20 cellular contexts compared by ENCODE assay signal in the genomic region with DNA sequence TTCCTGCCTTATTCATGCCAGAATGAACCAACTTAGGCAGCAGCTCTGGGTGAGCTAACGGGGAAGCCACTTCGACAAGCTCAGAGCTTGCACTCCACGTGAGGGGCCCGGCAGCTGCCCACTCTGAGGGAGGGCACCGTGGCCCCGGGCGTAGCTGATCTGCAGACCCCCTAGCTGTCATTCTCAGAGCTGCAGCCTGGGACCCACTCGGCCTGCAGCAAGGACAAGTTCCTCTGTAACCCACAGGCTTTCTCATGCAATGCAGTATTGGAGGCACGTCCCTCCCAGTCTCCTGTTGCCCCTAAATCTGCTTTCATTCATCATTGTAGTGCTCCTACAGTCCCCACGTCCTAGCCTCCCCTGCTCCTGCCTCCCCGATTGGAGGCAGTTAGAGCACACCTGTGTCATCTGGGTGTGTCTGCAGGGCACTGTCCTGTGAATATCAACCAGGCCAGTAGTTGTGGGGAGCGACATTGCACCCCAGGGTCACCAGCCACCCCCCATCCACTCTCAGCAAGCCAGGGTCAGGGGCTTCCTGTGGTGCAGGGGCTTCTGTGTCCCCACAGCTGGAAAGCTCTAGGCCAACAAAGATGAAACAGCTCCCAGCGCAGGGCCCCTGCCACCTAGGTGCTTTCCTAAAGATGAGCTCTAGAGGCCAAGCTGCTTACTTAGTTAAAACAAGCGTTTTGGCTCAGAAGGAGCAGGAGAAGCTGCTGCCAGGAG.
A peak's percentile ranks its signal among the peaks of the same experiment; 100 is the strongest.
DNase-seq lines count a peak whose midpoint lies in the region; ATAC-seq and TF ChIP-seq lines count a peak whose summit lies in the region.
"Had no signal": no experiment of that assay in that cellular context is flagged by ENCODE, and none has a peak within 500 bp of the region (broad histone marks: within the 10 kb centered on the region; RNA-seq: fewer than 3 reads in every experiment).

No MANE protein-coding gene starts in this region.

- peak; percentile 22 for ATAC-seq in stimulated activated effector memory CD8-positive, alpha-beta T cell treated with anti-CD3 and anti-CD28 coated beads, Interleukin-12 subunit alpha, Interleukin-12 subunit beta, amount 100 ng/mL, for 72 hours
- no peak for ATAC-seq in GM18870 (IDR thresholded peaks at IDR 0.05; ENCODE audit: unreplicated experiment)
- no peak for ATAC-seq in stimulated activated memory B cell treated with anti-CD40 and anti-IgM and Interleukin-4, amounts not matched to agents 10 μg/mL and 1 μg/mL and 100 μg/mL, for 72 hours
- ATAC-seq: PC-3 had no signal

- peak; percentile 10 for DNase-seq in NCI-H82 (lab: John Stamatoyannopoulos, UW)
- no peak for DNase-seq in NCI-H82 treated with DMSO at 0.1 percent for 48 hours (lab: John Stamatoyannopoulos, UW; ENCODE audit: unreplicated experiment)
- DNase-seq in NAMALWA (ENCODE audit: low spot score), result peak; percentile 13
- DNase-seq in glutamatergic neuron, result no peak
- DNase-seq in stimulated activated effector memory CD8-positive, alpha-beta T cell treated with anti-CD3 and anti-CD28 coated beads, Interleukin-12 subunit alpha, Interleukin-12 subunit beta, amount 100 ng/mL, for 72 hours (ENCODE audit: low spot score in 2 of 2), result no peak
- DNase-seq in NCI-H2107 treated with DMSO at 0.1 percent for 48 hours (lab: John Stamatoyannopoulos, UW; ENCODE audit: unreplicated experiment), result no peak
- DNase-seq: activated B cell treated with CpG ODN at 0.5 μM for 24 hours; Calu3; effector CD8-positive, alpha-beta T cell; immature natural killer cell; IMR-90; MV-4-11; NCI-H2081 treated with DMSO at 0.1 percent for 48 hours; NCI-H526; PC-3; posterior cingulate gyrus; SJCRH30; stimulated activated CD4-positive, alpha-beta T cell treated with anti-CD3 and anti-CD28 coated beads, Interleukin-2, amount 100 ng/mL, for 48 hours had no signal

- peaks cover 15% of the 10 kb centered on the region for H3K9me3 Mint-ChIP-seq in glutamatergic neuron (ENCODE audit: unreplicated experiment)
- no peaks in the 10 kb centered on the region for H3K9me3 Mint-ChIP-seq in stimulated activated effector memory CD8-positive, alpha-beta T cell treated with anti-CD3 and anti-CD28 coated beads, Interleukin-12 subunit alpha, Interleukin-12 subunit beta, amount 100 ng/mL, for 72 hours
- H3K9me3 Mint-ChIP-seq in stimulated activated memory B cell treated with anti-CD40 and anti-IgM and Interleukin-4, amounts not matched to agents 10 μg/mL and 1 μg/mL and 100 μg/mL, for 72 hours, result no peaks in the 10 kb centered on the region
- H3K9me3 Mint-ChIP-seq: activated B cell treated with CpG ODN at 0.5 μM for 24 hours, immature natural killer cell had no signal

- no peak overlapping the region for H3K4me3 Mint-ChIP-seq in glutamatergic neuron (ENCODE audit: unreplicated experiment)
- H3K4me3 Mint-ChIP-seq in stimulated activated effector memory CD8-positive, alpha-beta T cell treated with anti-CD3 and anti-CD28 coated beads, Interleukin-12 subunit alpha, Interleukin-12 subunit beta, amount 100 ng/mL, for 72 hours, result no peak overlapping the region
- no peak overlapping the region for H3K4me3 Mint-ChIP-seq in stimulated activated memory B cell treated with anti-CD40 and anti-IgM and Interleukin-4, amounts not matched to agents 10 μg/mL and 1 μg/mL and 100 μg/mL, for 72 hours
- H3K4me3 Mint-ChIP-seq: activated B cell treated with CpG ODN at 0.5 μM for 24 hours, immature natural killer cell had no signal

- peak; percentile 49 for TF ChIP-seq CTCF in glutamatergic neuron (IDR thresholded peaks at IDR 0.05; ENCODE audit: partially characterized antibody, unreplicated experiment)

- no peak overlapping the region for H3K27ac Mint-ChIP-seq in glutamatergic neuron (ENCODE audit: unreplicated experiment)
- no peak overlapping the region for H3K27ac Mint-ChIP-seq in stimulated activated effector memory CD8-positive, alpha-beta T cell treated with anti-CD3 and anti-CD28 coated beads, Interleukin-12 subunit alpha, Interleukin-12 subunit beta, amount 100 ng/mL, for 72 hours
- no peak overlapping the region for H3K27ac Mint-ChIP-seq in stimulated activated memory B cell treated with anti-CD40 and anti-IgM and Interleukin-4, amounts not matched to agents 10 μg/mL and 1 μg/mL and 100 μg/mL, for 72 hours
- H3K27ac Mint-ChIP-seq: activated B cell treated with CpG ODN at 0.5 μM for 24 hours, immature natural killer cell had no signal

- peaks cover 51% of the 10 kb centered on the region for H3K4me1 Mint-ChIP-seq in glutamatergic neuron (ENCODE audit: low read depth, unreplicated experiment)
- H3K4me1 Mint-ChIP-seq in stimulated activated effector memory CD8-positive, alpha-beta T cell treated with anti-CD3 and anti-CD28 coated beads, Interleukin-12 subunit alpha, Interleukin-12 subunit beta, amount 100 ng/mL, for 72 hours, result no peaks in the 10 kb centered on the region
- H3K4me1 Mint-ChIP-seq in stimulated activated memory B cell treated with anti-CD40 and anti-IgM and Interleukin-4, amounts not matched to agents 10 μg/mL and 1 μg/mL and 100 μg/mL, for 72 hours, result no peaks in the 10 kb centered on the region
- H3K4me1 Mint-ChIP-seq: activated B cell treated with CpG ODN at 0.5 μM for 24 hours, immature natural killer cell had no signal

- peaks cover 10% of the 10 kb centered on the region for H3K27me3 Mint-ChIP-seq in glutamatergic neuron (ENCODE audit: unreplicated experiment)
- H3K27me3 Mint-ChIP-seq in stimulated activated memory B cell treated with anti-CD40 and anti-IgM and Interleukin-4, amounts not matched to agents 10 μg/mL and 1 μg/mL and 100 μg/mL, for 72 hours, result peaks cover 88% of the 10 kb centered on the region

- peaks cover 5% of the 10 kb centered on the region for H3K36me3 Mint-ChIP-seq in glutamatergic neuron (ENCODE audit: unreplicated experiment)
- no peaks in the 10 kb centered on the region for H3K36me3 Mint-ChIP-seq in stimulated activated effector memory CD8-positive, alpha-beta T cell treated with anti-CD3 and anti-CD28 coated beads, Interleukin-12 subunit alpha, Interleukin-12 subunit beta, amount 100 ng/mL, for 72 hours
- H3K36me3 Mint-ChIP-seq in stimulated activated memory B cell treated with anti-CD40 and anti-IgM and Interleukin-4, amounts not matched to agents 10 μg/mL and 1 μg/mL and 100 μg/mL, for 72 hours, result no peaks in the 10 kb centered on the region
- H3K36me3 Mint-ChIP-seq: immature natural killer cell had no signal

Comparison
In these comparisons a context has a peak if more than half of its experiments do, and no peak if none do; other contexts are left out.
1. DNase-seq: peak in NCI-H82 (single experiment) and NAMALWA (single experiment); none in NCI-H82 treated with DMSO at 0.1 percent for 48 hours (single experiment), glutamatergic neuron (single experiment), stimulated activated effector memory CD8-positive, alpha-beta T cell treated with anti-CD3 and anti-CD28 coated beads, Interleukin-12 subunit alpha, Interleukin-12 subunit beta, amount 100 ng/mL, for 72 hours (0 of 2) and NCI-H2107 treated with DMSO at 0.1 percent for 48 hours (single experiment).